8 cellular contexts compared by ENCODE assay signal in genomic region chr22:36029406-36029755, GRCh38. TPM values are rescaled to one million over a fixed set of nuclear protein-coding genes. Genes with fewer than 3 reads are reported as not detected.
DNase-seq lines count a peak whose midpoint lies in the region; ATAC-seq, FAIRE-seq and TF ChIP-seq lines count a peak whose summit lies in the region.

No MANE protein-coding gene starts in this region.

- DNase-seq in activated naive CD4-positive, alpha-beta T cell treated with anti-CD3 and anti-CD28 coated beads, Interleukin-2, amount 10 ng/mL, durations not matched to agents 7 days and 5 days: no peak
- DNase-seq in activated naive CD4-positive, alpha-beta T cell treated with Interleukin-2 at 50 U/mL for 16 hours: no peak
- DNase-seq in GM12878 (ENCODE audit: low read depth, low spot score) (no peak), lung (ENCODE audit: low spot score) (no peak), type B pancreatic cell (ENCODE audit: extremely low spot score, unreplicated experiment) (no peak), NCI-H1930 (lab: John Stamatoyannopoulos, UW) (no peak), GM19239 (ENCODE audit: insufficient read length, low spot score) (no peak)

- no peaks in the 10 kb centered on the region for H3K79me2 ChIP-seq in GM12878 (ENCODE audit: control insufficient read depth, insufficient read depth, low read length)

- CTCF ChIA-PET in activated naive CD4-positive, alpha-beta T cell treated with anti-CD3 and anti-CD28 coated beads, Interleukin-2, amount 10 ng/mL, durations not matched to agents 7 days and 5 days (lab: Charles Lee): interaction anchor here (0.7 to 1.8 kb wide), 2 partner anchors 36 to 707 kb away, joined by 3 to 13 read pairs; no protein-coding TSS in a partner anchor
- CTCF ChIA-PET in GM12878 (lab: Yijun Ruan, JAX): interaction anchor here (0.6 to 0.8 kb wide), 2 partner anchors 9 to 187 kb away, joined by 3 to 5 read pairs; no protein-coding TSS in a partner anchor

- H3K27ac ChIP-seq in GM12878 (ENCODE audit: control insufficient read depth, insufficient read depth) (no peak overlapping the region), lung (ENCODE audit: low read depth in 1 of 2, low read length in 1 of 2) (peak overlapping the region; percentile 79 to 84)

- no TSS peak for BruUV-seq in GM12878 (replicated peaks; lab: Mats Ljungman, UMichigan)

- intact Hi-C loops in GM12878 (cut with micrococcal nuclease; ENCODE audit: unreplicated experiment): no loop called here

- no peak for TF ChIP-seq POLR2A in GM12878 (IDR thresholded peaks at IDR 0.05; ENCODE audit: low read depth, low read length)

- no peaks in the 10 kb centered on the region for H3K36me3 Mint-ChIP-seq in activated naive CD4-positive, alpha-beta T cell treated with anti-CD3 and anti-CD28 coated beads, Interleukin-2, amount 10 ng/mL, durations not matched to agents 7 days and 5 days
- peaks cover 14% of the 10 kb centered on the region for H3K36me3 Mint-ChIP-seq in type B pancreatic cell

- H3K4me1 ChIP-seq in GM12878 (ENCODE audit: control insufficient read depth, insufficient read depth, low read length): no peaks in the 10 kb centered on the region
- H3K4me1 ChIP-seq in lung (ENCODE audit: control insufficient read depth in 2 of 2, insufficient read depth in 2 of 2, low read length in 2 of 2): peaks cover 1 to 6% of the 10 kb centered on the region in 2 donors

- H3K27me3 Mint-ChIP-seq in activated naive CD4-positive, alpha-beta T cell treated with anti-CD3 and anti-CD28 coated beads, Interleukin-2, amount 10 ng/mL, durations not matched to agents 7 days and 5 days: peaks cover 64% of the 10 kb centered on the region
- no peaks in the 10 kb centered on the region for H3K27me3 Mint-ChIP-seq in type B pancreatic cell

- H3K27me3 ChIP-seq in GM12878 (replicated peaks in 1 of 2; ENCODE audit: control insufficient read depth in 2 of 2, insufficient read depth in 2 of 2, low read length in 1 of 2) (peaks cover 0 to 5% of the 10 kb centered on the region in 2 experiments; a peak in 1 of 4 replicates), lung (ENCODE audit: control insufficient read depth, insufficient read depth) (no peaks in the 10 kb centered on the region)

- H3K4me3 Mint-ChIP-seq in activated naive CD4-positive, alpha-beta T cell treated with anti-CD3 and anti-CD28 coated beads, Interleukin-2, amount 10 ng/mL, durations not matched to agents 7 days and 5 days: peak overlapping the region; percentile 87
- peak overlapping the region; percentile 91 for H3K4me3 Mint-ChIP-seq in type B pancreatic cell

- H3K36me3 ChIP-seq in GM12878 (ENCODE audit: control insufficient read depth in 2 of 2, insufficient read depth in 2 of 2, low read length in 1 of 2): no peaks in the 10 kb centered on the region
- no peaks in the 10 kb centered on the region for H3K36me3 ChIP-seq in lung (ENCODE audit: control insufficient read depth in 2 of 2, insufficient read depth in 2 of 2, low read length in 2 of 2)

- ATAC-seq in GM12878 (no peak), lung (ENCODE audit: insufficient read depth, low FRiP score) (no peak), GM18873 (IDR thresholded peaks at IDR 0.05; ENCODE audit: low FRiP score, unreplicated experiment) (no peak)

- H3K4me2 ChIP-seq in GM12878 (ENCODE audit: control insufficient read depth, insufficient read depth): peak overlapping the region; percentile 24

- in situ Hi-C loops in GM12878 (cut with MboI): no loop called here

- FAIRE-seq in GM12878 (lab: Jason Lieb, UNC): no peak
- FAIRE-seq in GM19239 (lab: Jason Lieb, UNC): no peak

- peaks cover 14% of the 10 kb centered on the region for H3K4me1 Mint-ChIP-seq in activated naive CD4-positive, alpha-beta T cell treated with anti-CD3 and anti-CD28 coated beads, Interleukin-2, amount 10 ng/mL, durations not matched to agents 7 days and 5 days
- H3K4me1 Mint-ChIP-seq in type B pancreatic cell (ENCODE audit: unreplicated experiment): peaks cover 42% of the 10 kb centered on the region

- no peaks in the 10 kb centered on the region for H4K20me1 ChIP-seq in GM12878 (ENCODE audit: control insufficient read depth, insufficient read depth)

- H3K9me3 Mint-ChIP-seq in activated naive CD4-positive, alpha-beta T cell treated with anti-CD3 and anti-CD28 coated beads, Interleukin-2, amount 10 ng/mL, durations not matched to agents 7 days and 5 days: no peaks in the 10 kb centered on the region
- no peaks in the 10 kb centered on the region for H3K9me3 Mint-ChIP-seq in type B pancreatic cell

- 51% methylated on average over 7 of the region's 7 CpGs for WGBS in GM12878 (ENCODE audit: insufficient coverage, insufficient replicate concordance, low lambda C conversion rate, missing lambda C conversion rate)
- WGBS in lung, 2 donors: 32 to 35% methylated on average over 7 of the region's 7 CpGs

- no peak for TF ChIP-seq CTCF in GM12878 (IDR thresholded peaks at IDR 0.05 in 2 of 3, conservative IDR thresholded peaks at IDR 0.05 in 1 of 3; ENCODE audit: control insufficient read depth in 2 of 3, extremely low read depth in 1 of 3, insufficient read depth in 1 of 3, low read depth in 3 of 3, low read length in 3 of 3)
- no peak for TF ChIP-seq CTCF in lung (IDR thresholded peaks at IDR 0.05; ENCODE audit: control extremely low read depth, extremely low read depth)
- TF ChIP-seq CTCF in type B pancreatic cell (conservative IDR thresholded peaks at IDR 0.05): no peak

- H3K9ac ChIP-seq in GM12878 (ENCODE audit: control insufficient read depth, insufficient read depth, low read length): no peak overlapping the region

- no peak overlapping the region for H3K27ac Mint-ChIP-seq in activated naive CD4-positive, alpha-beta T cell treated with anti-CD3 and anti-CD28 coated beads, Interleukin-2, amount 10 ng/mL, durations not matched to agents 7 days and 5 days
- H3K27ac Mint-ChIP-seq in type B pancreatic cell: peak overlapping the region; percentile 89

- no peak for TF ChIP-seq EP300 in GM12878 (IDR thresholded peaks at IDR 0.05; ENCODE audit: borderline replicate concordance in 1 of 2, control insufficient read depth in 1 of 2, low read depth in 2 of 2, low read length in 2 of 2)

- peak overlapping the region; percentile 2; the same call in 1 of the 2 replicates for H3K4me3 ChIP-seq in GM12878
- peak overlapping the region; percentile 24 for H3K4me3 ChIP-seq in lung

- no peaks in the 10 kb centered on the region for H3K9me3 ChIP-seq in GM12878 (replicated peaks; ENCODE audit: control insufficient read depth, insufficient read depth, low read length)
- H3K9me3 ChIP-seq in lung (ENCODE audit: control insufficient read depth in 2 of 2, insufficient read depth in 1 of 2, low read length in 1 of 2): no peaks in the 10 kb centered on the region

- RAD21 ChIA-PET in GM12878 (lab: Charles Lee; ENCODE audit: unreplicated experiment): no interaction called here

- SMC1A ChIA-PET in GM12878 (lab: Charles Lee; ENCODE audit: uncharacterized antibody, unreplicated experiment): interaction anchor here (1.1 kb wide), 1 partner anchor 11 kb away, joined by 3 read pairs; no protein-coding TSS in a partner anchor

- H2AFZ ChIP-seq in GM12878 (ENCODE audit: control insufficient read depth, low read depth, low read length): no peak overlapping the region

- POLR2A ChIA-PET in GM12878 (lab: Charles Lee): interaction anchor here (0.7 kb wide), 1 partner anchor 154 kb away, joined by 4 read pairs; no protein-coding TSS in a partner anchor

- TF ChIP-seq RAD21 in GM12878 (IDR thresholded peaks at IDR 0.05; ENCODE audit: insufficient read depth, low read depth, low read length): no peak

TF ChIP-seq in GM12878, 131 proteins besides CTCF, POLR2A, EP300 and RAD21 (continues in another document):
- TF ChIP-seq STAT1 (conservative IDR thresholded peaks at IDR 0.05) (no peak), BCLAF1 (IDR thresholded peaks at IDR 0.05) (no peak), SIX5 (IDR thresholded peaks at IDR 0.05; ENCODE audit: low read depth, low read length, severe bottlenecking) (no peak), DPF2 (IDR thresholded peaks at IDR 0.05) (no peak)

RNA-seq across cellular contexts. Expression of gene RBFOX2, which starts 0.8 kb away (rescaled TPM):
- total RNA-seq in GM12878 (2013; cell fraction: nucleolus; rRNA removed): 0.94 and 1.0 TPM in 2 replicates
- not detected in 2 replicates for total RNA-seq in GM12878 (2014; rRNA removed)
- not detected in 2 replicates for total RNA-seq in GM12878 (2014; rRNA removed; fragmentation: Illumina TruSeq; extraction: Trizol)
- 0.11 and 0.46 TPM in 2 replicates for total RNA-seq in GM12878 (2021)
- polyA plus RNA-seq in GM12878 (2011; ENCODE audit: low read depth): not detected
- polyA plus RNA-seq in GM12878 (2011; rRNA removed): 2.4 and 2.7 TPM in 2 replicates
- 2.1 and 2.2 TPM in 2 replicates for polyA plus RNA-seq in GM12878 (2011; cell fraction: cytosol; rRNA removed)
- 3.8 and 4.5 TPM in 2 replicates for polyA plus RNA-seq in GM12878 (2011; cell fraction: nucleus; rRNA removed)
- 0.19 and 0.24 TPM in 2 replicates for polyA plus RNA-seq in GM12878 (2012)
- 0.02 and 0.07 TPM in 2 replicates for polyA plus RNA-seq in GM12878 (2014; fragmentation: Illumina TruSeq; extraction: Trizol)
- not detected for polyA plus RNA-seq in GM12878 (2014; fragmentation: Nextera tagmentation; extraction: Ambion mirVana)
- 0.01 TPM in 1 of 2 replicates, not detected in the other for polyA plus RNA-seq in GM12878 (2014; rRNA removed)
- under 1 TPM; 0.13 to 0.20 TPM for polyA plus RNA-seq in GM12878 (2016; fragmentation: Nextera tagmentation; extraction: Ambion mirVana)
- 2.9 and 3.8 TPM in 2 replicates for polyA minus RNA-seq in GM12878 (2011; rRNA and poly(A)+ RNA removed)
- polyA minus RNA-seq in GM12878 (2011; cell fraction: cytosol; rRNA and poly(A)+ RNA removed): 0.80 and 1.8 TPM in 2 replicates
- 3.1 and 3.3 TPM in 2 replicates for polyA minus RNA-seq in GM12878 (2011; cell fraction: nucleus; rRNA and poly(A)+ RNA removed)
- 100 to 1,000 TPM in 1 of 2 donors, 10 to 100 TPM in 1; 63.3 to 195 TPM for total RNA-seq in lung
- polyA plus RNA-seq in lung: 10 to 100 TPM; 16.5 to 23.4 TPM
- 94.1 and 164 TPM in 2 replicates for total RNA-seq in type B pancreatic cell (ENCODE audit: low replicate concordance)

Comparison
In these comparisons a context has a peak if more than half of its experiments do, and no peak if none do; other contexts are left out.
1. RNA of gene RBFOX2, which starts 0.8 kb away (total RNA-seq): 63.3 to 195 TPM in lung and 94.1 to 164 TPM in type B pancreatic cell; 0.11 to 1.0 TPM in GM12878; every median in the first group is over 10 times any median in the second.